In genomic region chr4:2792396-2792710, GRCh38 we compare ENCODE assay signal across 9 cellular contexts. TPM values are rescaled to one million over a fixed set of nuclear protein-coding genes. Genes with fewer than 3 reads are reported as not detected.
DNase-seq lines count a peak whose midpoint lies in the region; FAIRE-seq and TF ChIP-seq lines count a peak whose summit lies in the region.
"Had no signal": no experiment of that assay in that cellular context is flagged by ENCODE, and none has a peak within 500 bp of the region (broad histone marks: within the 10 kb centered on the region; RNA-seq: fewer than 3 reads in every experiment).

No MANE protein-coding gene starts in this region.

- H3K4me3 ChIP-seq in effector memory CD4-positive, alpha-beta T cell (ENCODE audit: insufficient read depth, low read depth, low read length, poor library complexity, severe bottlenecking) = no peak overlapping the region
- H3K4me3 ChIP-seq in osteoblast (ENCODE audit: insufficient read depth, low read length) = no peak overlapping the region
- no peak overlapping the region for H3K4me3 ChIP-seq in H7 (ENCODE audit: insufficient read depth, low read depth, low read length)

- H3K36me3 ChIP-seq in effector memory CD4-positive, alpha-beta T cell (ENCODE audit: control insufficient read depth, insufficient read depth, low read length) = no peaks in the 10 kb centered on the region
- H3K36me3 ChIP-seq in osteoblast (ENCODE audit: insufficient read depth, low read length) (peaks cover 5% of the 10 kb centered on the region), H7 (replicated peaks; ENCODE audit: control insufficient read depth, insufficient read depth, low read length) (no peaks in the 10 kb centered on the region)

- no peak overlapping the region for H2AFZ ChIP-seq in osteoblast (ENCODE audit: low read length)

- H3K9me3 ChIP-seq in effector memory CD4-positive, alpha-beta T cell (ENCODE audit: control insufficient read depth, low read length) = no peaks in the 10 kb centered on the region
- no peaks in the 10 kb centered on the region for H3K9me3 ChIP-seq in osteoblast (ENCODE audit: low read depth, low read length)

- TF ChIP-seq POLR2A in GM12891 (IDR thresholded peaks at IDR 0.05; ENCODE audit: low read depth, low read length) = no peak

- no peaks in the 10 kb centered on the region for H4K20me1 ChIP-seq in osteoblast (ENCODE audit: insufficient read depth, low read length)

- FAIRE-seq in GM12891 (lab: Jason Lieb, UNC) = peak; percentile 5

- no peaks in the 10 kb centered on the region for H3K27me3 ChIP-seq in effector memory CD4-positive, alpha-beta T cell (replicated peaks; ENCODE audit: control insufficient read depth, insufficient read depth, low read length, poor library complexity, severe bottlenecking)
- H3K27me3 ChIP-seq in osteoblast (ENCODE audit: insufficient read depth, low read length) (no peaks in the 10 kb centered on the region), H7 (ENCODE audit: control insufficient read depth, insufficient read depth, low read length) (peaks cover 12% of the 10 kb centered on the region)

- DNase-seq in GM12891 (ENCODE audit: insufficient read length, low spot score) (no peak), osteoblast (ENCODE audit: insufficient read length, low spot score, missing footprints) (peak; percentile 70), dermis blood vessel endothelial cell (no peak), H7 (no peak), HuH-7 (ENCODE audit: low spot score) (no peak)
- DNase-seq in effector memory CD4-positive, alpha-beta T cell = no peak
- DNase-seq: DMS79, NCI-H2081 had no signal

- H3K4me1 ChIP-seq in effector memory CD4-positive, alpha-beta T cell (ENCODE audit: control insufficient read depth, insufficient read depth, low read length, poor library complexity, severe bottlenecking) = peaks cover 34% of the 10 kb centered on the region
- peaks cover 33% of the 10 kb centered on the region for H3K4me1 ChIP-seq in osteoblast (ENCODE audit: insufficient read depth, low read length)

- H3K79me2 ChIP-seq in osteoblast (ENCODE audit: insufficient read depth, low read length) = peaks cover 35% of the 10 kb centered on the region

- H3K4me2 ChIP-seq in osteoblast (ENCODE audit: insufficient read depth, low read length) = no peak overlapping the region

- TF ChIP-seq CTCF in C4-2B (conservative IDR thresholded peaks at IDR 0.05) = no peak
- no peak for TF ChIP-seq CTCF in osteoblast (IDR thresholded peaks at IDR 0.05; ENCODE audit: extremely low read depth, low read depth, low read length)

- H3K27ac ChIP-seq in C4-2B (peak overlapping the region; percentile 46; the same call in 1 of the 2 replicates), osteoblast (ENCODE audit: low read depth, low read length) (no peak overlapping the region)
- H3K27ac ChIP-seq in effector memory CD4-positive, alpha-beta T cell (ENCODE audit: insufficient read depth, low read length, poor library complexity, severe bottlenecking) = peak overlapping the region; percentile 11

TF ChIP-seq in GM12891, 5 proteins besides CTCF, POLR2A, EP300 and RAD21:
- TF ChIP-seq SPI1 (IDR thresholded peaks at IDR 0.05; ENCODE audit: low read depth, low read length) (no peak), POU2F2 (IDR thresholded peaks at IDR 0.05; ENCODE audit: low read depth, low read length) (no peak), TAF1 (IDR thresholded peaks at IDR 0.05; ENCODE audit: low read depth, low read length) (no peak), PAX5 (IDR thresholded peaks at IDR 0.05; ENCODE audit: insufficient read depth, low read length, severe bottlenecking) (no peak), POLR2AphosphoS5 (IDR thresholded peaks at IDR 0.05; ENCODE audit: low read depth, low read length) (no peak)
TF ChIP-seq in GM12891: peak in this region for 0.

RNA-seq across cellular contexts. Expression of gene SH3BP2, which starts 0.5 kb away (rescaled TPM):
- 26.2 TPM for polyA plus RNA-seq in GM12891 (2012; ENCODE audit: low read depth, missing spikeins)
- total RNA-seq in osteoblast (26.4 and 28.0 TPM in 2 replicates), dermis blood vessel endothelial cell (26.4 and 29.6 TPM in 2 replicates)
- total RNA-seq in H7 (2014; rRNA removed; shearing (Covaris generic)) = 20.4 and 35.5 TPM in 2 replicates

RNA-seq across cellular contexts. Expression of gene TNIP2, which starts 36.2 kb away (rescaled TPM):
- polyA plus RNA-seq in GM12891 (2012; ENCODE audit: low read depth, missing spikeins) = 40.6 TPM
- 37.7 and 44.9 TPM in 2 replicates for total RNA-seq in osteoblast
- total RNA-seq in dermis blood vessel endothelial cell = 119 and 122 TPM in 2 replicates
- 44.6 and 51.3 TPM in 2 replicates for total RNA-seq in H7 (2014; rRNA removed; shearing (Covaris generic))

RNA-seq across cellular contexts. Expression of gene ADD1, which starts 51.3 kb away (rescaled TPM):
- 112 TPM for polyA plus RNA-seq in GM12891 (2012; ENCODE audit: low read depth, missing spikeins)
- total RNA-seq in osteoblast = 200 and 204 TPM in 2 replicates
- 168 and 270 TPM in 2 replicates for total RNA-seq in dermis blood vessel endothelial cell
- 201 and 224 TPM in 2 replicates for total RNA-seq in H7 (2014; rRNA removed; shearing (Covaris generic))
